In the genomic region with DNA sequence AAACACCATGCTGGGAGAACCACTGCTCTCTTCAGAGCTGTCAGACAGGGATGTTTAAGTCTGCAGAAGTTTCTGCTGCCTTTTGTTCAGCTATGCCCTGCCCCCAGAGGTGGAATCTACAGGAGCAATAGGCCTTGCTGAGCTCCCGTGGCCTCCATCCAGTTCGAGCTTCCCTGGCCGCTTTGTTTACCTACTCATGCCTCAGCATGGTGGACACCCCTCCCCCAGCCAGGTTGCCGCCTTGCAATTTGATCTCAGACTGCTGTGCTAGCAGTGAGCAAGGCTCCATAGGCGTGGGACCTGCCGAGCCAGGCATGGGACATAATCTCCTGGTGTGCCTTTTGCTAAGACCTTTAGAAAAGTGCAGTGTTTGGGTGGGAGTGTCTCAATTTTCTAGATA, we compare ENCODE assay signal across 8 cellular contexts.
A peak's percentile ranks its signal among the peaks of the same experiment; 100 is the strongest.
DNase-seq lines count a peak whose midpoint lies in the region; ATAC-seq and TF ChIP-seq lines count a peak whose summit lies in the region.
"Not testable (repeated sequence)": the region's sequence is repeated elsewhere in the genome, so short reads cannot be mapped to it uniquely, and the experiment has no call there.

No MANE protein-coding gene starts in this region.

- CTCF ChIA-PET in HCT116 (lab: Charles Lee), result not testable (repeated sequence)
- CTCF ChIA-PET in WTC11 (lab: Charles Lee), result interaction anchor here (1.6 to 1.8 kb wide), 2 partner anchors 104 to 178 kb away, joined by 3 to 6 read pairs; no protein-coding TSS in a partner anchor

- not testable (repeated sequence) for H3K9ac ChIP-seq in HCT116 (ENCODE audit: low read length)

- ATAC-seq in HCT116 (peak; percentile 47; the same call in 1 of the 2 replicates), WTC11 (peak; percentile 73), esophagus mucosa (peak; percentile 92), left lung (peak; percentile 50)

- not testable (repeated sequence) for H3K27ac Mint-ChIP-seq in WTC11

- TF ChIP-seq CTCF in HCT116 (IDR thresholded peaks at IDR 0.05 in 2 of 3, conservative IDR thresholded peaks at IDR 0.05 in 1 of 3; ENCODE audit: borderline replicate concordance in 1 of 3, insufficient read depth in 1 of 3, low read depth in 2 of 3, low read length in 2 of 3); WTC11 (IDR thresholded peaks at IDR 0.05); left lung (IDR thresholded peaks at IDR 0.05); retinal pigment epithelial cell (conservative IDR thresholded peaks at IDR 0.05; ENCODE audit: low read depth, low read length): not testable (repeated sequence)

- H3K4me2 ChIP-seq in HCT116 (ENCODE audit: low read length), result peak overlapping the region; percentile 21

- not testable (repeated sequence) for H3K27ac ChIP-seq in HCT116 (ENCODE audit: low read depth, low read length); left lung

- not testable (repeated sequence) for H4K20me1 ChIP-seq in HCT116 (ENCODE audit: insufficient read depth)

- not testable (repeated sequence) for H3K4me3 ChIP-seq in HCT116 (replicated peaks in 1 of 2; ENCODE audit: low read depth in 1 of 2, low read length in 2 of 2); left lung; retinal pigment epithelial cell (ENCODE audit: low read length)

- H3K4me1 Mint-ChIP-seq in WTC11, result peaks cover 30% of the 10 kb centered on the region

- not testable (repeated sequence) for H2AFZ ChIP-seq in HCT116 (ENCODE audit: low read depth, low read length, poor library complexity, severe bottlenecking)

- POLR2A ChIA-PET in HCT116 (lab: Charles Lee); WTC11 (lab: Charles Lee): not testable (repeated sequence)

- peaks cover 20% of the 10 kb centered on the region for H3K27me3 Mint-ChIP-seq in WTC11 (ENCODE audit: low read depth)

- H3K27me3 ChIP-seq in HCT116 (ENCODE audit: insufficient read depth, low read length); left lung: not testable (repeated sequence)

- H3K79me2 ChIP-seq in HCT116 (ENCODE audit: insufficient read depth, low read length), result not testable (repeated sequence)

- RAD21 ChIA-PET in HCT116 (lab: Charles Lee; ENCODE audit: low non-redundant PET in 1 of 2, low total read pairs in 2 of 2, uncharacterized antibody in 2 of 2, unreplicated experiment in 2 of 2), result not testable (repeated sequence)

- not testable (repeated sequence) for H3K9me3 ChIP-seq in HCT116 (ENCODE audit: control insufficient read depth in 1 of 2, insufficient read depth in 1 of 2, low read depth in 1 of 2, low read length in 2 of 2); left lung

- peaks cover 11% of the 10 kb centered on the region for H3K36me3 Mint-ChIP-seq in WTC11

- TF ChIP-seq RAD21 in HCT116 (IDR thresholded peaks at IDR 0.05; ENCODE audit: low read depth), result not testable (repeated sequence)

- peak; percentile 91 for DNase-seq in COLO668 (lab: John Stamatoyannopoulos, UW; ENCODE audit: unreplicated experiment)
- not testable (repeated sequence) for DNase-seq in HCT116 (ENCODE audit: low read depth, low spot score)
- peak; percentile 45 for DNase-seq in NCI-H2029 (lab: John Stamatoyannopoulos, UW)
- DNase-seq in NCI-H510A treated with DMSO at 0.1 percent for 48 hours (lab: John Stamatoyannopoulos, UW), result peak; percentile 98
- DNase-seq in WTC11 (ENCODE audit: low spot score), result peak; percentile 70
- peak; percentile 47 to 61 for DNase-seq in left lung
- peak; percentile 46 for DNase-seq in retinal pigment epithelial cell (ENCODE audit: low read depth)

- TF ChIP-seq POLR2A in HCT116 (IDR thresholded peaks at IDR 0.05; ENCODE audit: borderline replicate concordance, extremely low read depth, insufficient read depth, insufficient read length), result not testable (repeated sequence)

- H3K36me3 ChIP-seq in HCT116 (ENCODE audit: control insufficient read depth in 1 of 2, insufficient read depth in 2 of 2, low read length in 2 of 2); left lung: not testable (repeated sequence)

- H3K4me3 Mint-ChIP-seq in WTC11, result not testable (repeated sequence)

- not testable (repeated sequence) for H3K4me1 ChIP-seq in HCT116 (ENCODE audit: control insufficient read depth in 1 of 2, insufficient read depth in 2 of 2, low read length in 2 of 2); left lung

- BruUV-seq in HCT116 (replicated peaks; lab: Mats Ljungman, UMichigan), result not testable (repeated sequence)

- intact Hi-C loops in HCT116 (cut with micrococcal nuclease); left lung (cut with DNase I): not testable (repeated sequence)

- H3K9me3 Mint-ChIP-seq in WTC11, result peaks cover 27% of the 10 kb centered on the region

- H3K9me2 ChIP-seq in HCT116 (ENCODE audit: insufficient read depth), result not testable (repeated sequence)

TF ChIP-seq in WTC11, 78 proteins besides CTCF, POLR2A, EP300 and RAD21:
- TF ChIP-seq, protein P1, sequence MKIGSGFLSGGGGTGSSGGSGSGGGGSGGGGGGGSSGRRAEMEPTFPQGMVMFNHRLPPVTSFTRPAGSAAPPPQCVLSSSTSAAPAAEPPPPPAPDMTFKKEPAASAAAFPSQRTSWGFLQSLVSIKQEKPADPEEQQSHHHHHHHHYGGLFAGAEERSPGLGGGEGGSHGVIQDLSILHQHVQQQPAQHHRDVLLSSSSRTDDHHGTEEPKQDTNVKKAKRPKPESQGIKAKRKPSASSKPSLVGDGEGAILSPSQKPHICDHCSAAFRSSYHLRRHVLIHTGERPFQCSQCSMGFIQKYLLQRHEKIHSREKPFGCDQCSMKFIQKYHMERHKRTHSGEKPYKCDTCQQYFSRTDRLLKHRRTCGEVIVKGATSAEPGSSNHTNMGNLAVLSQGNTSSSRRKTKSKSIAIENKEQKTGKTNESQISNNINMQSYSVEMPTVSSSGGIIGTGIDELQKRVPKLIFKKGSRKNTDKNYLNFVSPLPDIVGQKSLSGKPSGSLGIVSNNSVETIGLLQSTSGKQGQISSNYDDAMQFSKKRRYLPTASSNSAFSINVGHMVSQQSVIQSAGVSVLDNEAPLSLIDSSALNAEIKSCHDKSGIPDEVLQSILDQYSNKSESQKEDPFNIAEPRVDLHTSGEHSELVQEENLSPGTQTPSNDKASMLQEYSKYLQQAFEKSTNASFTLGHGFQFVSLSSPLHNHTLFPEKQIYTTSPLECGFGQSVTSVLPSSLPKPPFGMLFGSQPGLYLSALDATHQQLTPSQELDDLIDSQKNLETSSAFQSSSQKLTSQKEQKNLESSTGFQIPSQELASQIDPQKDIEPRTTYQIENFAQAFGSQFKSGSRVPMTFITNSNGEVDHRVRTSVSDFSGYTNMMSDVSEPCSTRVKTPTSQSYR (CRISPR knock-in tag; IDR thresholded peaks at IDR 0.05), result peak; percentile 86; the same call in 1 of the 2 replicates
- TF ChIP-seq, protein P2, sequence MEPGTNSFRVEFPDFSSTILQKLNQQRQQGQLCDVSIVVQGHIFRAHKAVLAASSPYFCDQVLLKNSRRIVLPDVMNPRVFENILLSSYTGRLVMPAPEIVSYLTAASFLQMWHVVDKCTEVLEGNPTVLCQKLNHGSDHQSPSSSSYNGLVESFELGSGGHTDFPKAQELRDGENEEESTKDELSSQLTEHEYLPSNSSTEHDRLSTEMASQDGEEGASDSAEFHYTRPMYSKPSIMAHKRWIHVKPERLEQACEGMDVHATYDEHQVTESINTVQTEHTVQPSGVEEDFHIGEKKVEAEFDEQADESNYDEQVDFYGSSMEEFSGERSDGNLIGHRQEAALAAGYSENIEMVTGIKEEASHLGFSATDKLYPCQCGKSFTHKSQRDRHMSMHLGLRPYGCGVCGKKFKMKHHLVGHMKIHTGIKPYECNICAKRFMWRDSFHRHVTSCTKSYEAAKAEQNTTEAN (CRISPR knock-in tag; IDR thresholded peaks at IDR 0.05), result 0 out of 2 replicates have a peak, but pooled peaks have one; percentile 21
- TF ChIP-seq FOXK1 (CRISPR knock-in tag; IDR thresholded peaks at IDR 0.05), result peak; percentile 92
- TF ChIP-seq FOXP1 (CRISPR knock-in tag; IDR thresholded peaks at IDR 0.05; ENCODE audit: borderline replicate concordance), result peak; percentile 59; the same call in 1 of the 2 replicates
- TF ChIP-seq, protein P3, sequence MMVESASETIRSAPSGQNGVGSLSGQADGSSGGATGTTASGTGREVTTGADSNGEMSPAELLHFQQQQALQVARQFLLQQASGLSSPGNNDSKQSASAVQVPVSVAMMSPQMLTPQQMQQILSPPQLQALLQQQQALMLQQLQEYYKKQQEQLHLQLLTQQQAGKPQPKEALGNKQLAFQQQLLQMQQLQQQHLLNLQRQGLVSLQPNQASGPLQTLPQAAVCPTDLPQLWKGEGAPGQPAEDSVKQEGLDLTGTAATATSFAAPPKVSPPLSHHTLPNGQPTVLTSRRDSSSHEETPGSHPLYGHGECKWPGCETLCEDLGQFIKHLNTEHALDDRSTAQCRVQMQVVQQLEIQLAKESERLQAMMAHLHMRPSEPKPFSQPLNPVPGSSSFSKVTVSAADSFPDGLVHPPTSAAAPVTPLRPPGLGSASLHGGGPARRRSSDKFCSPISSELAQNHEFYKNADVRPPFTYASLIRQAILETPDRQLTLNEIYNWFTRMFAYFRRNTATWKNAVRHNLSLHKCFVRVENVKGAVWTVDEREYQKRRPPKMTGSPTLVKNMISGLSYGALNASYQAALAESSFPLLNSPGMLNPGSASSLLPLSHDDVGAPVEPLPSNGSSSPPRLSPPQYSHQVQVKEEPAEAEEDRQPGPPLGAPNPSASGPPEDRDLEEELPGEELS (CRISPR knock-in tag; IDR thresholded peaks at IDR 0.05), result 0 out of 2 replicates have a peak, but pooled peaks have one; percentile 37
- TF ChIP-seq ZNF423 (CRISPR knock-in tag; IDR thresholded peaks at IDR 0.05), result peak; percentile 35; the same call in 1 of the 2 replicates
